8 cellular contexts compared by ENCODE assay signal in the genomic region with DNA sequence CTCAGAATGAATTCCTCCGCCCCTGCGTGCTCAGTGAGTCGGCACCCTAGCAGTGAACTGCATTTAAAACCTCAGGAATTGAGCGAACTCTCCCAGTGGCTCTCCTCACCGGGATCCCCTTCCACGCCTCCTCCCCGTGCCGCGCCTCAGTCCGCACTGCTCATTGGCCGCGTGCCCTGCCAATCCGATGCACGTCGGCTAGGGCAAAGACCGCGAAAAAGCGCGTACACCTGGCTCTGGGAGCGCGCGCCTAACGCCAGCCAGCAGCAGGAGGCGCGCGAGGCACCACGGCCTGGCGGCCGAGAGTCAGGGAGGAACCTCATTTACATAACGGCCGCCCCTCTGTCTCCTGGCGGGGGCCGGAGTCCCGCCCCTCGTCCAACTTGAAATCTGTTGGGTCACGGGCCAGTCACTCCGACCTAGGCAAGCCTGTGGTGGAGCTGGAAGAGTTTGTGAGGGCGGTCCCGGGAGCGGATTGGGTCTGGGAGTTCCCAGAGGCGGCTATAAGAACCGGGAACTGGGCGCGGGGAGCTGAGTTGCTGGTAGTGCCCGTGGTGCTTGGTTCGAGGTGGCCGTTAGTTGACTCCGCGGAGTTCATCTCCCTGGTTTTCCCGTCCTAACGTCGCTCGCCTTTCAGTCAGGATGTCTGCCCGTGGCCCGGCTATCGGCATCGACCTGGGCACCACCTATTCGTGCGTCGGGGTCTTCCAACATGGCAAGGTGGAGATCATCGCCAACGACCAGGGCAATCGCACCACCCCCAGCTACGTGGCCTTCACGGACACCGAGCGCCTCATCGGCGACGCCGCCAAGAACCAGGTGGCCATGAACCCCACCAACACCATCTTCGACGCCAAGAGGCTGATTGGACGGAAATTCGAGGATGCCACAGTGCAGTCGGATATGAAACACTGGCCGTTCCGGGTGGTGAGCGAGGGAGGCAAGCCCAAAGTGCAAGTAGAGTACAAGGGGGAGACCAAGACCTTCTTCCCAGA. TPM values are rescaled to one million over a fixed set of nuclear protein-coding genes. Genes with fewer than 3 reads are reported as not detected.
DNase-seq lines count a peak whose midpoint lies in the region; ATAC-seq and TF ChIP-seq lines count a peak whose summit lies in the region.

A gene (plus strand): TSS at position 534 of the 995 bp plus-strand sequence. CDS start 109 bp downstream, at position 643.

- no peak within 1 kb of the TSS for H2AFZ ChIP-seq in H9 (ENCODE audit: low read length)
- peak within 1 kb of the TSS; percentile 100 for H2AFZ ChIP-seq in SU-DHL-6 (ENCODE audit: low read depth, low read length, severe bottlenecking)

- H3F3A ChIP-seq in SU-DHL-6 (ENCODE audit: insufficient read depth), result peaks cover 23% of the 10 kb centered on the region

- H3K27ac Mint-ChIP-seq in H9 (peak within 1 kb of the TSS; percentile 99 to 100 (median 99)), type B pancreatic cell (peak within 1 kb of the TSS; percentile 98)

- no peak within 1 kb of the TSS for H2BK5ac ChIP-seq in H9 (ENCODE audit: insufficient read length, low read length)

- H3K4me1 Mint-ChIP-seq in H9, result peaks cover 44 to 45% of the 10 kb centered on the region in 2 experiments
- H3K4me1 Mint-ChIP-seq in type B pancreatic cell (ENCODE audit: unreplicated experiment), result peaks cover 10% of the 10 kb centered on the region

- H2BK120ac ChIP-seq in H9 (ENCODE audit: low read depth, low read length, poor library complexity, severe bottlenecking), result no peak within 1 kb of the TSS

- H3K9me2 ChIP-seq in SU-DHL-6 (replicated peaks; ENCODE audit: insufficient read depth, low read length), result no peaks in the 10 kb centered on the region

- no peak within 1 kb of the TSS for H2BK12ac ChIP-seq in H9 (ENCODE audit: insufficient read length, low read depth, low read length)

- H3K79me2 ChIP-seq in H9 (ENCODE audit: insufficient read depth, low read length) (no peaks in the 10 kb centered on the region), SU-DHL-6 (ENCODE audit: insufficient read depth, low read length) (no peaks in the 10 kb centered on the region)

- H3K4me3 ChIP-seq in MG63, result peak within 1 kb of the TSS; percentile 49
- peak within 1 kb of the TSS; percentile 96 for H3K4me3 ChIP-seq in SU-DHL-6 (ENCODE audit: insufficient read depth, low read length, poor library complexity, severe bottlenecking)
- H3K4me3 ChIP-seq in adrenal gland, result peak within 1 kb of the TSS; percentile 5 to 63 (median 38)
- peak within 1 kb of the TSS; percentile 47 to 77 (median 69) for H3K4me3 ChIP-seq in heart left ventricle

- H3K9me3 ChIP-seq in H9 (ENCODE audit: control insufficient read depth, low read depth, low read length) (no peaks in the 10 kb centered on the region), MG63 (no peaks in the 10 kb centered on the region), SU-DHL-6 (ENCODE audit: insufficient read depth, low read length) (no peaks in the 10 kb centered on the region), adrenal gland (replicated peaks in 1 of 3) (no peaks in the 10 kb centered on the region), heart left ventricle (peaks cover 0 to 3% (median 0%) of the 10 kb centered on the region in 12 donors)

- no peak within 1 kb of the TSS for H4K91ac ChIP-seq in H9 (ENCODE audit: insufficient read length, low read depth, low read length)

- H3K4me2 ChIP-seq in H9 (ENCODE audit: insufficient read depth, insufficient read length, low read length), result peak within 1 kb of the TSS; percentile 58
- peak within 1 kb of the TSS; percentile 95 for H3K4me2 ChIP-seq in SU-DHL-6 (ENCODE audit: low read depth, low read length, poor library complexity, severe bottlenecking)

- H3K9me3 Mint-ChIP-seq in H9 (peaks cover 24 to 26% of the 10 kb centered on the region in 2 experiments), type B pancreatic cell (no peaks in the 10 kb centered on the region)

- intact Hi-C loops in adrenal gland (cut with DNase I), result loop anchor here (5.0 kb wide), 1 partner anchor 92 kb away; no protein-coding TSS in a partner anchor
- intact Hi-C loops in heart left ventricle (cut with DNase I), result loop anchor here in 9 of 10 donors (1.0 to 10.0 kb wide), 8 partner anchors 28 to 224 kb away; a partner anchor contains a TSS

- in situ Hi-C loops in G401 (cut with HindIII; ENCODE audit: low sequenced_read_pairs), result no loop called here

- WGBS in H9 (ENCODE audit: extremely low coverage, insufficient read length, low lambda C conversion rate), result no CpG with 5 or more reads among the region's 79 CpGs
- 6 to 16% (median 10%) methylated on average over 35 to 79 of the region's 79 CpGs for WGBS in adrenal gland, 4 donors
- WGBS in heart left ventricle, 4 donors, result 6 to 15% (median 6%) methylated on average over 50 to 79 of the region's 79 CpGs

- no peak within 1 kb of the TSS for H2AK5ac ChIP-seq in H9 (ENCODE audit: insufficient read length, low read length)

- no peak within 1 kb of the TSS for H3T11ph ChIP-seq in H9 (ENCODE audit: low read length)

- no peak within 1 kb of the TSS for H3K23ac ChIP-seq in H9 (ENCODE audit: insufficient read length, low read depth, low read length)

- H4K8ac ChIP-seq in H9 (replicated peaks; ENCODE audit: insufficient read length, low read depth, low read length), result no peak within 1 kb of the TSS

- H3K36me3 ChIP-seq in MG63 (no peaks in the 10 kb centered on the region), SU-DHL-6 (ENCODE audit: low read length) (no peaks in the 10 kb centered on the region), adrenal gland (replicated peaks in 1 of 2) (no peaks in the 10 kb centered on the region), heart left ventricle (no peaks in the 10 kb centered on the region)

- H3K23me2 ChIP-seq in H9 (ENCODE audit: insufficient read length, low read depth, low read length, poor library complexity, severe bottlenecking), result peaks cover 6% of the 10 kb centered on the region

- peak; percentile 70 for TF ChIP-seq CTCF in H9 (conservative IDR thresholded peaks at IDR 0.05)
- TF ChIP-seq CTCF in SU-DHL-6 (IDR thresholded peaks at IDR 0.05; ENCODE audit: insufficient read depth, low read length, poor library complexity, severe bottlenecking), result peak; percentile 47
- TF ChIP-seq CTCF in adrenal gland (IDR thresholded peaks at IDR 0.05), result peak; percentile 63 to 92 (median 80)
- TF ChIP-seq CTCF in heart left ventricle (IDR thresholded peaks at IDR 0.05), result peak; percentile 72 to 100 (median 82)
- TF ChIP-seq CTCF in type B pancreatic cell (conservative IDR thresholded peaks at IDR 0.05), result peak; percentile 65

- no peak within 1 kb of the TSS for H3K56ac ChIP-seq in H9 (ENCODE audit: insufficient read length, low read depth, low read length)

- H3K4ac ChIP-seq in H9 (ENCODE audit: low read depth, low read length), result no peak within 1 kb of the TSS

- H3K4me1 ChIP-seq in H9 (ENCODE audit: insufficient read depth, low read length) (no peaks in the 10 kb centered on the region), adrenal gland (replicated peaks in 1 of 2) (peaks cover 0 to 12% of the 10 kb centered on the region in 2 donors), heart left ventricle (peaks cover 0 to 34% (median 10%) of the 10 kb centered on the region in 12 donors)

- peak; percentile 97 to 99 (median 98) for ATAC-seq in heart left ventricle

- H3K79me1 ChIP-seq in H9 (ENCODE audit: insufficient read depth, low read depth, low read length, poor library complexity, severe bottlenecking), result no peaks in the 10 kb centered on the region

- peak within 1 kb of the TSS; percentile 72 for H3K18ac ChIP-seq in H9 (ENCODE audit: insufficient read length, low read depth, low read length)

- no peak within 1 kb of the TSS for H2BK15ac ChIP-seq in H9 (ENCODE audit: low read depth, low read length)

- TF ChIP-seq POLR2A in adrenal gland (IDR thresholded peaks at IDR 0.05), result peak; percentile 79 to 92
- TF ChIP-seq POLR2A in heart left ventricle (IDR thresholded peaks at IDR 0.05), result peak; percentile 93 to 98

- no peak within 1 kb of the TSS for H4K5ac ChIP-seq in H9 (ENCODE audit: insufficient read length, low read depth, low read length)

- DNase-seq in G401 (ENCODE audit: low spot score) (peak; percentile 91), H9 (peak; percentile 99), MG63 (peak; percentile 98), adrenal gland (peak; percentile 99 to 100 (median 99)), heart left ventricle (peak; percentile 99), pons (ENCODE audit: low spot score) (peak; percentile 100), type B pancreatic cell (ENCODE audit: extremely low spot score, unreplicated experiment) (peak; percentile 94)

- H3K27ac ChIP-seq in H9 (ENCODE audit: insufficient read length, low read depth, low read length), result peak within 1 kb of the TSS; percentile 85
- H3K27ac ChIP-seq in SU-DHL-6 (ENCODE audit: low read depth, low read length), result 0 out of 2 replicates have a peak within 1 kb of the TSS, but pooled peaks have one; percentile 30
- peak within 1 kb of the TSS; percentile 35 to 88 (median 81) for H3K27ac ChIP-seq in adrenal gland
- H3K27ac ChIP-seq in heart left ventricle, result peak within 1 kb of the TSS; percentile 46 to 90 (median 80)

- H3K14ac ChIP-seq in H9 (ENCODE audit: insufficient read depth, low read length), result peak within 1 kb of the TSS; percentile 90

- peak within 1 kb of the TSS; percentile 66 for H3K9ac ChIP-seq in H9 (ENCODE audit: extremely low read depth, insufficient read length, low read length)
- peak within 1 kb of the TSS; percentile 75 for H3K9ac ChIP-seq in SU-DHL-6 (ENCODE audit: low read length)

- no peak within 1 kb of the TSS for H2BK20ac ChIP-seq in H9 (ENCODE audit: low read depth, low read length, poor library complexity, severe bottlenecking)

- H3K4me3 Mint-ChIP-seq in H9, result peak within 1 kb of the TSS; percentile 87
- peak within 1 kb of the TSS; percentile 99 for H3K4me3 Mint-ChIP-seq in type B pancreatic cell

- H3K27me3 ChIP-seq in H9 (ENCODE audit: insufficient read depth, low read length) (no peaks in the 10 kb centered on the region), MG63 (no peaks in the 10 kb centered on the region), SU-DHL-6 (ENCODE audit: low read length) (no peaks in the 10 kb centered on the region), adrenal gland (no peaks in the 10 kb centered on the region), heart left ventricle (peaks cover 0 to 24% (median 0%) of the 10 kb centered on the region in 9 donors)

- H3K36me3 Mint-ChIP-seq in H9 (ENCODE audit: insufficient read depth in 1 of 3, low read depth in 3 of 3), result peaks cover 21 to 26% (median 21%) of the 10 kb centered on the region in 3 experiments; a peak in 6 of 7 replicates
- H3K36me3 Mint-ChIP-seq in type B pancreatic cell, result no peaks in the 10 kb centered on the region

- peaks cover 2% of the 10 kb centered on the region for H3K27me3 Mint-ChIP-seq in H9 (ENCODE audit: low read depth)
- no peaks in the 10 kb centered on the region for H3K27me3 Mint-ChIP-seq in type B pancreatic cell

- no peaks in the 10 kb centered on the region for H4K20me1 ChIP-seq in H9 (ENCODE audit: control insufficient read depth, insufficient read depth, insufficient read length)
- no peaks in the 10 kb centered on the region for H4K20me1 ChIP-seq in SU-DHL-6 (ENCODE audit: low read depth, low read length)

RNA-seq across cellular contexts. Expression of the gene that starts here (rescaled TPM):
- total RNA-seq in G401 (2014; rRNA removed; shearing (Covaris generic)), result not detected in 2 replicates
- total RNA-seq in H9 (2021) (25.4 and 25.8 TPM in 2 replicates), adrenal gland (10 to 100 TPM in 5 of 8 donors, 1 to 10 TPM in 3; 5.2 to 74.6 (median 16.6) TPM), heart left ventricle (10 to 100 TPM in 8 of 9 donors, 1 to 10 TPM in 1; 9.6 to 96.0 (median 22.9) TPM), type B pancreatic cell (ENCODE audit: low replicate concordance) (1.5 and 1.9 TPM in 2 replicates)
- 5.2 and 7.1 TPM in 2 replicates for total RNA-seq in MG63 (2014; rRNA removed; shearing (Covaris generic); ENCODE audit: low replicate concordance)
- polyA plus RNA-seq in adrenal gland (1 to 10 TPM; 3.4 to 7.2 (median 5.1) TPM), heart left ventricle (10 to 100 TPM in 1 of 2 donors, 1 to 10 TPM in 1; 3.2 to 25.0 TPM)

Comparison
In these comparisons a context has a peak if more than half of its experiments do, and no peak if none do; other contexts are left out.
1. Peak in every context shown above with its lines: DNase-seq, ATAC-seq, H3K4me3 ChIP-seq and H3K27ac ChIP-seq.
2. Peak in DNase-seq in G401; RNA of the gene not detected or under 1 TPM.
3. H3K27ac ChIP-seq: peak in every context shown above with its lines; median percentile 85 in H9; 81 in adrenal gland; 80 in heart left ventricle; 30 in SU-DHL-6.
4. H3K4me3 ChIP-seq: peak in every context shown above with its lines; median percentile 96 in SU-DHL-6; 69 in heart left ventricle; 49 in MG63; 38 in adrenal gland.